In the genomic region with DNA sequence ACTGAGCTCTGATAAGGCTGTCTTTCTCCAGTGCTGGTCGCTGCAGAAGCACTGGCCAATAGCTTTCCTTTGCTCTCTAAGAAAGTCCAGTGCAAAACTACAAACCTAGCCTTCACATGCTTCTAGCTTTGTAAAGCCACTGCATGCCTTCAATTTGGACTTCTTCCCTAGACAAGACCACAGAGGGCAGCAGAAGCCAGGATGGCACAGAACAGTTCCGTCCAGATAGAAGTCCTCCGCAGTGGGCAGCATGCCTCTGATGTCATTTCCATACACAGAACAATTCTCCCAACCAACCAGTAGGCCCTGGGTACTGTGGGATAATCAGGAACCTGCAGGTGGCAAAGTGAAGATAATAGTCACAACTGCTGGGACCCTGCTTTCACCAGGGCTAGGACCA, we compare ENCODE assay signal across 26 cellular contexts. TPM values are rescaled to one million over a fixed set of nuclear protein-coding genes. Genes with fewer than 3 reads are reported as not detected.
DNase-seq lines count a peak whose midpoint lies in the region; ATAC-seq and TF ChIP-seq lines count a peak whose summit lies in the region.
"Had no signal": no experiment of that assay in that cellular context is flagged by ENCODE, and none has a peak within 500 bp of the region (broad histone marks: within the 10 kb centered on the region; RNA-seq: fewer than 3 reads in every experiment).

No MANE protein-coding gene starts in this region.

- H3K9me3 ChIP-seq in Karpas-422 (ENCODE audit: low read length): no peaks in the 10 kb centered on the region
- no peaks in the 10 kb centered on the region for H3K9me3 ChIP-seq in psoas muscle
- H3K9me3 ChIP-seq: prostate gland, uterus had no signal

- no peaks in the 10 kb centered on the region for H4K20me1 ChIP-seq in Karpas-422 (ENCODE audit: insufficient read depth, low read depth, low read length)

- H3K9me3 Mint-ChIP-seq in chondrocyte (ENCODE audit: low read depth) (no peaks in the 10 kb centered on the region), nephron (no peaks in the 10 kb centered on the region)
- H3K9me3 Mint-ChIP-seq: memory B cell had no signal

- no peak overlapping the region for H3K4me3 ChIP-seq in AG04449 (ENCODE audit: low read depth, low read length)
- no peak overlapping the region for H3K4me3 ChIP-seq in Karpas-422 (ENCODE audit: low read length)
- no peak overlapping the region for H3K4me3 ChIP-seq in psoas muscle
- H3K4me3 ChIP-seq: prostate gland, SK-N-MC, uterus had no signal

- H3K4me1 Mint-ChIP-seq in chondrocyte (ENCODE audit: low read depth): peaks cover 63% of the 10 kb centered on the region
- H3K4me1 Mint-ChIP-seq in nephron: peaks cover 22% of the 10 kb centered on the region
- H3K4me1 Mint-ChIP-seq: memory B cell had no signal

- DNase-seq in AG04449 (ENCODE audit: low read depth, low spot score) (no peak), Karpas-422 (peak; percentile 11), chondrocyte (ENCODE audit: low spot score) (no peak), NCI-H345 treated with DMSO at 0.1 percent for 48 hours (lab: John Stamatoyannopoulos, UW; ENCODE audit: unreplicated experiment) (no peak), NCI-H2107 treated with DMSO at 0.1 percent for 48 hours (lab: John Stamatoyannopoulos, UW; ENCODE audit: unreplicated experiment) (no peak), psoas muscle (no peak)
- DNase-seq: activated CD4-positive, CD25-positive, alpha-beta regulatory T cell; activated CD8-positive, alpha-beta T cell treated with anti-CD3 and anti-CD28 coated beads for 36 hours; activated naive CD4-positive, alpha-beta T cell treated with anti-CD3 and anti-CD28 coated beads, Interleukin-2, amount 50 U/mL, for 16 hours; activated T-cell treated with anti-CD3 and anti-CD28 coated beads, Interleukin-2, amount 50 U/mL, for 1 hour; aorta; naive thymus-derived CD8-positive, alpha-beta T cell; NCI-H1417 treated with DMSO at 0.1 percent for 48 hours; NCI-H2171; NCI-H82; small intestine; stimulated activated CD4-positive, alpha-beta T cell treated with anti-CD3 and anti-CD28 coated beads, Interleukin-4, amount 100 ng/mL, for 1 hour; T-helper 9 cell; uterus had no signal

- no peak overlapping the region for H3K9ac ChIP-seq in Karpas-422 (ENCODE audit: low read length)

- H3K27ac Mint-ChIP-seq in chondrocyte (ENCODE audit: unreplicated experiment): peak overlapping the region; percentile 77
- no peak overlapping the region for H3K27ac Mint-ChIP-seq in nephron
- H3K27ac Mint-ChIP-seq: activated CD8-positive, alpha-beta T cell treated with anti-CD3 and anti-CD28 coated beads for 36 hours; memory B cell had no signal

- H3K36me3 Mint-ChIP-seq in chondrocyte (ENCODE audit: low read depth) (peaks cover 5% of the 10 kb centered on the region), nephron (ENCODE audit: low read depth) (peaks cover 8% of the 10 kb centered on the region)
- H3K36me3 Mint-ChIP-seq: memory B cell had no signal

- TF ChIP-seq CTCF in AG04449 (IDR thresholded peaks at IDR 0.05; ENCODE audit: insufficient read depth, low read length, missing control alignments) (peak; percentile 10), chondrocyte (IDR thresholded peaks at IDR 0.05) (peak; percentile 75), nephron (IDR thresholded peaks at IDR 0.05; ENCODE audit: unreplicated experiment in 3 of 3) (no peak), psoas muscle (IDR thresholded peaks at IDR 0.05) (no peak)

- no peak for ATAC-seq in HG03460 (IDR thresholded peaks at IDR 0.05; ENCODE audit: unreplicated experiment)
- ATAC-seq in psoas muscle: no peak
- ATAC-seq: activated CD8-positive, alpha-beta T cell treated with anti-CD3 and anti-CD28 coated beads for 36 hours; HepG2; naive thymus-derived CD8-positive, alpha-beta T cell; Panc1 had no signal

- no peak overlapping the region for H3K4me2 ChIP-seq in Karpas-422 (ENCODE audit: low read depth, low read length, poor library complexity, severe bottlenecking)

- H3K36me3 ChIP-seq in Karpas-422 (ENCODE audit: insufficient read depth, low read length): no peaks in the 10 kb centered on the region
- H3K36me3 ChIP-seq in psoas muscle (ENCODE audit: insufficient read depth in 1 of 2, low read depth in 1 of 2): no peaks in the 10 kb centered on the region
- H3K36me3 ChIP-seq: prostate gland, uterus had no signal

- H3K27me3 Mint-ChIP-seq in chondrocyte (ENCODE audit: low read depth) (no peaks in the 10 kb centered on the region), nephron (ENCODE audit: low read depth) (peaks cover 17% of the 10 kb centered on the region)

- no peaks in the 10 kb centered on the region for H3K79me2 ChIP-seq in Karpas-422 (ENCODE audit: low read length)

- H2AFZ ChIP-seq in Karpas-422 (ENCODE audit: low read length): no peak overlapping the region

- POLR2A ChIA-PET in AG04449 (lab: Yijun Ruan, JAX): no interaction called here

- H3K4me3 Mint-ChIP-seq in chondrocyte (ENCODE audit: unreplicated experiment) (peak overlapping the region; percentile 69), nephron (peak overlapping the region; percentile 5 to 65 (median 62))
- H3K4me3 Mint-ChIP-seq: activated CD8-positive, alpha-beta T cell treated with anti-CD3 and anti-CD28 coated beads for 36 hours; memory B cell; naive thymus-derived CD8-positive, alpha-beta T cell had no signal

- WGBS in psoas muscle, 3 donors: 59 to 77% (median 64%) methylated on average over 3 of the region's 3 CpGs

- intact Hi-C loops in psoas muscle (cut with DNase I): no loop called here

- H3K4me1 ChIP-seq in Karpas-422 (ENCODE audit: low read length): no peaks in the 10 kb centered on the region
- peaks cover 7% of the 10 kb centered on the region for H3K4me1 ChIP-seq in psoas muscle
- H3K4me1 ChIP-seq: prostate gland had no signal

- CTCF ChIA-PET in AG04449 (lab: Yijun Ruan, JAX): no interaction called here

- H3K27me3 ChIP-seq in Karpas-422 (ENCODE audit: low read length) (no peaks in the 10 kb centered on the region), psoas muscle (ENCODE audit: insufficient read depth in 3 of 3, low read length in 2 of 3) (peaks cover 4 to 51% (median 11%) of the 10 kb centered on the region in 3 donors)
- H3K27me3 ChIP-seq: uterus had no signal

- H3K27ac ChIP-seq in Karpas-422 (ENCODE audit: low read length) (no peak overlapping the region), psoas muscle (no peak overlapping the region)
- H3K27ac ChIP-seq: prostate gland, SK-N-MC, uterus had no signal

- H3K9me2 ChIP-seq in Karpas-422 (replicated peaks; ENCODE audit: insufficient read depth, low read length): no peaks in the 10 kb centered on the region

RNA-seq across cellular contexts. Expression of gene ST6GAL2, which starts 3.3 kb away (rescaled TPM):
- total RNA-seq in Karpas-422 (2014; rRNA removed; shearing (Covaris generic); ENCODE audit: low replicate concordance): 0.47 and 0.82 TPM in 2 replicates
- total RNA-seq in chondrocyte: 144 to 319 TPM (median 144 TPM) in 3 replicates
- under 1 TPM in 1 of 4 donors, not detected in 3; 0.17 TPM for total RNA-seq in psoas muscle
- under 1 TPM in 2 of 3 donors, not detected in 1; 0.01 TPM for polyA plus RNA-seq in psoas muscle
- total RNA-seq: activated CD8-positive, alpha-beta T cell treated with anti-CD3 and anti-CD28 coated beads for 36 hours; HepG2; naive thymus-derived CD8-positive, alpha-beta T cell had no signal
- polyA plus RNA-seq: HepG2; naive thymus-derived CD8-positive, alpha-beta T cell had no signal

Comparison
In these comparisons a context has a peak if more than half of its experiments do, and no peak if none do; other contexts are left out.
1. CTCF ChIP-seq: peak in AG04449 (single experiment) and chondrocyte (single experiment); none in nephron (0 of 3) and psoas muscle (single experiment).
2. RNA of gene ST6GAL2, which starts 3.3 kb away (total RNA-seq): 144 to 319 TPM in chondrocyte; 0.47 to 0.82 TPM in Karpas-422 and 0.17 TPM in psoas muscle; every median in the first group is over 10 times any median in the second.